ENCODE assay signal across 16 cellular contexts in genomic region chr21:46027855-46028493, GRCh38. TPM values are rescaled to one million over a fixed set of nuclear protein-coding genes. Genes with fewer than 3 reads are reported as not detected.
A peak's percentile ranks its signal among the peaks of the same experiment; 100 is the strongest.
DNase-seq lines count a peak whose midpoint lies in the region; ATAC-seq, FAIRE-seq and TF ChIP-seq lines count a peak whose summit lies in the region.
"Had no signal": no experiment of that assay in that cellular context is flagged by ENCODE, and none has a peak within 500 bp of the region (broad histone marks: within the 10 kb centered on the region; RNA-seq: fewer than 3 reads in every experiment).

No MANE protein-coding gene starts in this region.

- peaks cover 34% of the 10 kb centered on the region for H3K4me1 Mint-ChIP-seq in astrocyte (ENCODE audit: low read depth, unreplicated experiment)
- H3K4me1 Mint-ChIP-seq: CD4-positive, alpha-beta memory T cell had no signal

- FAIRE-seq in astrocyte (lab: Jason Lieb, UNC): no peak
- FAIRE-seq: colon had no signal

- H2AFZ ChIP-seq in astrocyte (ENCODE audit: low read depth, low read length) (no peak overlapping the region), osteoblast (ENCODE audit: low read length) (peak overlapping the region; percentile 12)

- H3K79me2 ChIP-seq in astrocyte (ENCODE audit: insufficient read depth, low read length) (no peaks in the 10 kb centered on the region), osteoblast (ENCODE audit: insufficient read depth, low read length) (no peaks in the 10 kb centered on the region)

- H3K4me1 ChIP-seq in astrocyte (ENCODE audit: insufficient read depth, low read length): peaks cover 12% of the 10 kb centered on the region
- peaks cover 0 to 22% (median 9%) of the 10 kb centered on the region in 9 donors for H3K4me1 ChIP-seq in heart right ventricle
- peaks cover 30% of the 10 kb centered on the region for H3K4me1 ChIP-seq in osteoblast (ENCODE audit: insufficient read depth, low read length)
- H3K4me1 ChIP-seq in upper lobe of right lung: peaks cover 9% of the 10 kb centered on the region
- H3K4me1 ChIP-seq: foreskin keratinocyte had no signal

- H3K27ac ChIP-seq in astrocyte (ENCODE audit: low read depth, low read length) (peak overlapping the region; percentile 1), heart right ventricle (peak overlapping the region; percentile 21 to 68 (median 58)), osteoblast (ENCODE audit: low read depth, low read length) (peak overlapping the region; percentile 96), upper lobe of right lung (no peak overlapping the region)
- H3K27ac ChIP-seq: foreskin keratinocyte had no signal

- no peak overlapping the region for H3K4me2 ChIP-seq in astrocyte (ENCODE audit: low read length)
- peak overlapping the region; percentile 41 for H3K4me2 ChIP-seq in osteoblast (ENCODE audit: insufficient read depth, low read length)

- intact Hi-C loops in heart right ventricle (cut with DNase I): loop anchor here in 1 of 10 donors (5.0 kb wide), 3 partner anchors 34 to 64 kb away; partner anchors contain the start of gene COL6A1
- intact Hi-C loops in upper lobe of right lung (cut with DNase I): no loop called here

- no peak overlapping the region for H3K27ac Mint-ChIP-seq in astrocyte (ENCODE audit: unreplicated experiment)
- H3K27ac Mint-ChIP-seq: activated naive CD8-positive, alpha-beta T cell treated with anti-CD3 and anti-CD28 coated beads for 36 hours; CD4-positive, alpha-beta memory T cell; WTC11 had no signal

- TF ChIP-seq CTCF in astrocyte (IDR thresholded peaks at IDR 0.05; ENCODE audit: insufficient read depth, low read depth, low read length) (no peak), heart right ventricle (IDR thresholded peaks at IDR 0.05) (no peak), osteoblast (IDR thresholded peaks at IDR 0.05; ENCODE audit: extremely low read depth, low read depth, low read length) (no peak), upper lobe of right lung (IDR thresholded peaks at IDR 0.05) (no peak)

- H3K9me3 Mint-ChIP-seq in astrocyte (ENCODE audit: unreplicated experiment): peaks cover 3% of the 10 kb centered on the region

- H4K20me1 ChIP-seq in astrocyte (ENCODE audit: insufficient read depth, low read length) (no peaks in the 10 kb centered on the region), osteoblast (ENCODE audit: insufficient read depth, low read length) (no peaks in the 10 kb centered on the region)

- no peaks in the 10 kb centered on the region for H3K36me3 ChIP-seq in astrocyte (ENCODE audit: insufficient read depth, low read length)
- no peaks in the 10 kb centered on the region for H3K36me3 ChIP-seq in heart right ventricle
- H3K36me3 ChIP-seq in osteoblast (ENCODE audit: insufficient read depth, low read length): no peaks in the 10 kb centered on the region
- H3K36me3 ChIP-seq in upper lobe of right lung: no peaks in the 10 kb centered on the region
- H3K36me3 ChIP-seq: HAP-1 had no signal

- 41 to 61% methylated on average over 3 of the region's 3 CpGs for WGBS in heart right ventricle, 2 donors

- no peaks in the 10 kb centered on the region for H3K27me3 Mint-ChIP-seq in astrocyte (ENCODE audit: low read depth, unreplicated experiment)

- no peak overlapping the region for H3K4me3 Mint-ChIP-seq in astrocyte (ENCODE audit: unreplicated experiment)
- H3K4me3 Mint-ChIP-seq: activated naive CD8-positive, alpha-beta T cell treated with anti-CD3 and anti-CD28 coated beads for 36 hours; CD4-positive, alpha-beta memory T cell; WTC11 had no signal

- DNase-seq in astrocyte (ENCODE audit: low read depth) (peak; percentile 43), heart right ventricle (peak in 1 of 2 donors; percentile 18), osteoblast (ENCODE audit: insufficient read length, low spot score, missing footprints) (peak; percentile 35), upper lobe of right lung (no peak), NCI-H774 (lab: John Stamatoyannopoulos, UW) (no peak), NCI-H1417 (lab: John Stamatoyannopoulos, UW) (no peak)
- DNase-seq in effector CD4-positive, alpha-beta T cell: no peak
- DNase-seq: activated CD8-positive, alpha-beta memory T cell treated with anti-CD3 and anti-CD28 coated beads, Interleukin-2, amount 50 U/mL, for 48 hours; activated naive CD8-positive, alpha-beta T cell treated with anti-CD3 and anti-CD28 coated beads for 36 hours; CD4-positive, alpha-beta memory T cell; foreskin keratinocyte; kidney glomerular epithelial cell; NCI-H2171 treated with DMSO at 0.1 percent for 48 hours had no signal

- no peaks in the 10 kb centered on the region for H3K36me3 Mint-ChIP-seq in astrocyte (ENCODE audit: low read depth, unreplicated experiment)
- H3K36me3 Mint-ChIP-seq: WTC11 had no signal

- H3K27me3 ChIP-seq in astrocyte (ENCODE audit: insufficient read depth, low read length) (no peaks in the 10 kb centered on the region), heart right ventricle (no peaks in the 10 kb centered on the region), osteoblast (ENCODE audit: insufficient read depth, low read length) (no peaks in the 10 kb centered on the region), upper lobe of right lung (no peaks in the 10 kb centered on the region)
- H3K27me3 ChIP-seq: foreskin keratinocyte had no signal

- H3K9me3 ChIP-seq in astrocyte (ENCODE audit: insufficient read depth, low read depth, low read length): no peaks in the 10 kb centered on the region
- H3K9me3 ChIP-seq in heart right ventricle: peaks cover 0 to 20% (median 7%) of the 10 kb centered on the region in 11 donors
- no peaks in the 10 kb centered on the region for H3K9me3 ChIP-seq in osteoblast (ENCODE audit: low read depth, low read length)
- no peaks in the 10 kb centered on the region for H3K9me3 ChIP-seq in upper lobe of right lung

- H3K4me3 ChIP-seq in astrocyte (ENCODE audit: insufficient read depth, low read depth, low read length) (no peak overlapping the region), heart right ventricle (no peak overlapping the region), osteoblast (ENCODE audit: insufficient read depth, low read length) (peak overlapping the region; percentile 14), upper lobe of right lung (no peak overlapping the region)
- H3K4me3 ChIP-seq: HAP-1 had no signal

- H3K9ac ChIP-seq in astrocyte (ENCODE audit: low read length): no peak overlapping the region

- ATAC-seq in heart right ventricle (peak; percentile 64 to 82 (median 76)), upper lobe of right lung (peak; percentile 39)
- ATAC-seq: foreskin keratinocyte, WTC11 had no signal

RNA-seq across cellular contexts. Expression of gene COL6A1, which starts 46.4 kb away (rescaled TPM):
- total RNA-seq in astrocyte (131 and 173 TPM in 2 replicates), heart right ventricle (100 to 1,000 TPM in 5 of 10 donors, 10 to 100 TPM in 5; 71.9 to 260 (median 100) TPM), osteoblast (1,531 and 1,612 TPM in 2 replicates), upper lobe of right lung (175 TPM)
- 100 to 1,000 TPM; 209 to 388 TPM for polyA plus RNA-seq in heart right ventricle

Comparison
In these comparisons a context has a peak if more than half of its experiments do, and no peak if none do; other contexts are left out.
1. DNase-seq: peak in astrocyte (single experiment) and osteoblast (single experiment); none in upper lobe of right lung (single experiment), NCI-H774 (single experiment), effector CD4-positive, alpha-beta T cell (single experiment) and NCI-H1417 (0 of 3).